Comparison of ENCODE assay signal across 1 cellular context in the genomic region with DNA sequence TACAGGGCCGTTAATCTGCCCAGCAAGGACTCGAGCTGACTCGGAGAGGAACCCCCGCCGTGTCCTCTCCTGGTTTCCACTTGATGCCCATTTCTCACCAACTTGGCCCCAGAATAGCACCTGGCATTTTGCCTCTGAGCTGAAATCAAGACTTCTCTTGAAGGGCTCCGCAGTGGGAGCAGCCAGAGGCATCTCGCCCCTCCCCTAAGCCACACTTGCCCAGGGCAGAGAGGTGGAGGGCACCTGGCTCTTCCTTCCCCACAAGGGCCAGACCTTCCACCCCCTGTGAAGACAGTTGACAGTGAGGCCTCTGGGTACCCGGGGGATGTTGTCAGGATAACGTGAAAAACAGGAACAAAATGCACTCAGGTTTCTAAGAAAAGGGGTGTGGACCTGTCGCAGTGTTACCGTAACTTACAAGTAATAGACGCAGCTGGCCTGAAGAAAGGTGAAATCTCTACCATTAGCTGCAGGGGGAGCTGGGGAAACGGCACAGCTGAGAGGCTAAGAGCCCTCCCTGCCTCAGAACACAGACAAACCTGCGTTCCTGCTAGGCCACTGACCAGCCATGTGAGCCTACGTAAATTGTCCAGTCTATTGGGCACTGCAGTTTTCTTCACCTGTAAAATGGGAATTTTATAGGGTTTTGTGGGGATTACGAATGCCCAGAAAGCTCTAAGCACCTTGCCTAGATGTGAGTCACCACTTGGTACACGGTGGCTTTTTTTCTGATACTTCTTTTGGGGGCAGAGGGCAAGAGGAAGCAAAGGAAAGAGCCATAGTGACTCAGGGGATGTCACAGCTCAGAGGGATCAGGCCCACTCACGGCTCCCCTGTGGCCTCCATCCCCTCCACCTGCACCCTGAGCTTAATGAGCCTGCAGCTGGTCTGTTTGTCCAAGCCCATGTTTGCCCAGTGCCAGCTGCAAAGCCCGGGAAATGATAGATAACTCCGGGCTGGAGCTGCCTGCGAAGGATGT.
TF ChIP-seq lines count a peak whose summit lies in the region.

No MANE protein-coding gene starts in this region.

TF ChIP-seq in GM23338, 12 proteins besides CTCF, POLR2A, EP300 and RAD21 (continued from another document):
- TF ChIP-seq, protein P1, sequence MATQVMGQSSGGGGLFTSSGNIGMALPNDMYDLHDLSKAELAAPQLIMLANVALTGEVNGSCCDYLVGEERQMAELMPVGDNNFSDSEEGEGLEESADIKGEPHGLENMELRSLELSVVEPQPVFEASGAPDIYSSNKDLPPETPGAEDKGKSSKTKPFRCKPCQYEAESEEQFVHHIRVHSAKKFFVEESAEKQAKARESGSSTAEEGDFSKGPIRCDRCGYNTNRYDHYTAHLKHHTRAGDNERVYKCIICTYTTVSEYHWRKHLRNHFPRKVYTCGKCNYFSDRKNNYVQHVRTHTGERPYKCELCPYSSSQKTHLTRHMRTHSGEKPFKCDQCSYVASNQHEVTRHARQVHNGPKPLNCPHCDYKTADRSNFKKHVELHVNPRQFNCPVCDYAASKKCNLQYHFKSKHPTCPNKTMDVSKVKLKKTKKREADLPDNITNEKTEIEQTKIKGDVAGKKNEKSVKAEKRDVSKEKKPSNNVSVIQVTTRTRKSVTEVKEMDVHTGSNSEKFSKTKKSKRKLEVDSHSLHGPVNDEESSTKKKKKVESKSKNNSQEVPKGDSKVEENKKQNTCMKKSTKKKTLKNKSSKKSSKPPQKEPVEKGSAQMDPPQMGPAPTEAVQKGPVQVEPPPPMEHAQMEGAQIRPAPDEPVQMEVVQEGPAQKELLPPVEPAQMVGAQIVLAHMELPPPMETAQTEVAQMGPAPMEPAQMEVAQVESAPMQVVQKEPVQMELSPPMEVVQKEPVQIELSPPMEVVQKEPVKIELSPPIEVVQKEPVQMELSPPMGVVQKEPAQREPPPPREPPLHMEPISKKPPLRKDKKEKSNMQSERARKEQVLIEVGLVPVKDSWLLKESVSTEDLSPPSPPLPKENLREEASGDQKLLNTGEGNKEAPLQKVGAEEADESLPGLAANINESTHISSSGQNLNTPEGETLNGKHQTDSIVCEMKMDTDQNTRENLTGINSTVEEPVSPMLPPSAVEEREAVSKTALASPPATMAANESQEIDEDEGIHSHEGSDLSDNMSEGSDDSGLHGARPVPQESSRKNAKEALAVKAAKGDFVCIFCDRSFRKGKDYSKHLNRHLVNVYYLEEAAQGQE (IDR thresholded peaks at IDR 0.05; ENCODE audit: unreplicated experiment) = no peak
- TF ChIP-seq STAT1 (IDR thresholded peaks at IDR 0.05; ENCODE audit: unreplicated experiment) (no peak), CREB1 (CRISPR knock-in tag; IDR thresholded peaks at IDR 0.05; ENCODE audit: low read depth) (no peak)
